ENCODE assay signal across 1 cellular context in genomic region chr2:31337197-31337596, GRCh38.
A peak's percentile ranks its signal among the peaks of the same experiment; 100 is the strongest.
TF ChIP-seq lines count a peak whose summit lies in the region.

No MANE protein-coding gene starts in this region.

TF ChIP-seq in SK-N-SH treated with all-trans-retinoic acid at 6 μM for 48 hours, 23 proteins besides CTCF, POLR2A, EP300 and RAD21 (continued from another document):
- TF ChIP-seq CREB5 (CRISPR knock-in tag; IDR thresholded peaks at IDR 0.05; ENCODE audit: low read depth) (peak; percentile 59; the same call in 1 of the 2 replicates), CSDC2 (CRISPR knock-in tag; IDR thresholded peaks at IDR 0.05) (no peak)
